ENCODE assay signal across 21 cellular contexts in genomic region chr5:96050273-96050880, GRCh38.
DNase-seq lines count a peak whose midpoint lies in the region; ATAC-seq and TF ChIP-seq lines count a peak whose summit lies in the region.
"Had no signal": no experiment of that assay in that cellular context is flagged by ENCODE, and none has a peak within 500 bp of the region (broad histone marks: within the 10 kb centered on the region; RNA-seq: fewer than 3 reads in every experiment).

No MANE protein-coding gene starts in this region.

- TF ChIP-seq CTCF in DND-41 (IDR thresholded peaks at IDR 0.05; ENCODE audit: borderline replicate concordance, extremely low read depth, low read length, poor library complexity, severe bottlenecking), result no peak
- TF ChIP-seq CTCF in Panc1 (IDR thresholded peaks at IDR 0.05), result no peak
- TF ChIP-seq CTCF in thoracic aorta (IDR thresholded peaks at IDR 0.05), result no peak

- H3K4me1 Mint-ChIP-seq in T-helper 2 cell treated with Interferon-gamma antibody and Interleukin-4, amounts not matched to agents 5 μg/mL and 100 μg/mL, for 36 hours (ENCODE audit: low read depth), result no peaks in the 10 kb centered on the region
- H3K4me1 Mint-ChIP-seq: activated B cell treated with CpG ODN at 0.5 μM for 24 hours, memory B cell, naive B cell had no signal

- peak; percentile 22; the same call in 1 of the 3 replicates for ATAC-seq in DND-41 (ENCODE audit: insufficient read depth, low read depth)
- ATAC-seq in Panc1, result no peak
- no peak for ATAC-seq in thoracic aorta (ENCODE audit: insufficient number of reproducible peaks, low FRiP score, low read depth)
- ATAC-seq: activated naive CD8-positive, alpha-beta T cell treated with anti-CD3 and anti-CD28 coated beads, Interleukin-2, amount 50 U/mL, for 24 hours; CD8-positive, alpha-beta T cell had no signal

- H3K36me3 ChIP-seq in DND-41 (ENCODE audit: insufficient read depth, low read length), result no peaks in the 10 kb centered on the region
- H3K36me3 ChIP-seq in Panc1 (ENCODE audit: control insufficient read depth, insufficient read depth, low read length), result no peaks in the 10 kb centered on the region
- no peaks in the 10 kb centered on the region for H3K36me3 ChIP-seq in thoracic aorta
- H3K36me3 ChIP-seq: ovary, right atrium auricular region, stomach had no signal

- in situ Hi-C loops in Panc1 (cut with HindIII; ENCODE audit: low pct_unique_long_range_greater_than_20kb, low sequenced_read_pairs), result no loop called here

- no peak for TF ChIP-seq POLR2A in erythroblast (IDR thresholded peaks at IDR 0.05; ENCODE audit: low read length)

- peaks cover 7% of the 10 kb centered on the region for H3K9me3 Mint-ChIP-seq in T-helper 2 cell treated with Interferon-gamma antibody and Interleukin-4, amounts not matched to agents 5 μg/mL and 100 μg/mL, for 36 hours
- H3K9me3 Mint-ChIP-seq: activated B cell treated with CpG ODN at 0.5 μM for 24 hours; activated naive CD8-positive, alpha-beta T cell treated with anti-CD3 and anti-CD28 coated beads, Interleukin-2, amount 50 U/mL, for 24 hours had no signal

- H3K4me1 ChIP-seq in DND-41 (ENCODE audit: insufficient read depth, low read length) (peaks cover 9% of the 10 kb centered on the region; the same call in 1 of the 2 replicates), Panc1 (ENCODE audit: control insufficient read depth, insufficient read depth, low read length) (no peaks in the 10 kb centered on the region), thoracic aorta (ENCODE audit: control insufficient read depth in 1 of 2, low read depth in 2 of 2) (peaks cover 31 to 49% of the 10 kb centered on the region in 2 donors)

- H3K9ac ChIP-seq in DND-41 (ENCODE audit: low read depth, low read length), result no peak overlapping the region

- H4K20me1 ChIP-seq in DND-41 (ENCODE audit: insufficient read depth, low read length), result no peaks in the 10 kb centered on the region

- H3K27ac ChIP-seq in DND-41 (ENCODE audit: low read length), result 0 out of 2 replicates have a peak overlapping the region, but pooled peaks have one; percentile 22
- peak overlapping the region; percentile 18; the same call in 1 of the 2 replicates for H3K27ac ChIP-seq in Panc1 (ENCODE audit: low read length)
- peak overlapping the region; percentile 74 to 81 for H3K27ac ChIP-seq in thoracic aorta
- H3K27ac ChIP-seq: ovary, right atrium auricular region, stomach had no signal

- H3K27me3 ChIP-seq in DND-41 (ENCODE audit: insufficient read depth, low read length, poor library complexity), result no peaks in the 10 kb centered on the region
- no peaks in the 10 kb centered on the region for H3K27me3 ChIP-seq in Panc1 (ENCODE audit: control insufficient read depth, insufficient read depth, low read length)
- no peaks in the 10 kb centered on the region for H3K27me3 ChIP-seq in thoracic aorta (replicated peaks; ENCODE audit: insufficient read depth)
- H3K27me3 ChIP-seq: ovary, right atrium auricular region, stomach had no signal

- POLR2A ChIA-PET in Panc1 (lab: Charles Lee), result no interaction called here

- H3K27ac Mint-ChIP-seq in T-helper 2 cell treated with Interferon-gamma antibody and Interleukin-4, amounts not matched to agents 5 μg/mL and 100 μg/mL, for 36 hours, result no peak overlapping the region
- H3K27ac Mint-ChIP-seq: activated B cell treated with CpG ODN at 0.5 μM for 24 hours; activated naive CD8-positive, alpha-beta T cell treated with anti-CD3 and anti-CD28 coated beads, Interleukin-2, amount 50 U/mL, for 24 hours; CD8-positive, alpha-beta T cell; dendritic cell treated with granulocyte-macrophage colony-stimulating factor and Interleukin-4, amounts not matched to agents 40 ng/mL and 50 ng/mL, for 4 days; memory B cell; naive B cell had no signal

- H3K27me3 Mint-ChIP-seq in T-helper 2 cell treated with Interferon-gamma antibody and Interleukin-4, amounts not matched to agents 5 μg/mL and 100 μg/mL, for 36 hours (ENCODE audit: low read depth), result no peaks in the 10 kb centered on the region
- H3K27me3 Mint-ChIP-seq: activated B cell treated with CpG ODN at 0.5 μM for 24 hours; dendritic cell treated with granulocyte-macrophage colony-stimulating factor and Interleukin-4, amounts not matched to agents 40 ng/mL and 50 ng/mL, for 4 days; memory B cell had no signal

- intact Hi-C loops in Panc1 (cut with micrococcal nuclease; ENCODE audit: unreplicated experiment), result no loop called here

- H3K4me3 Mint-ChIP-seq in T-helper 2 cell treated with Interferon-gamma antibody and Interleukin-4, amounts not matched to agents 5 μg/mL and 100 μg/mL, for 36 hours, result no peak overlapping the region
- H3K4me3 Mint-ChIP-seq: activated B cell treated with CpG ODN at 0.5 μM for 24 hours; activated naive CD8-positive, alpha-beta T cell treated with anti-CD3 and anti-CD28 coated beads, Interleukin-2, amount 50 U/mL, for 24 hours; CD8-positive, alpha-beta T cell; dendritic cell treated with granulocyte-macrophage colony-stimulating factor and Interleukin-4, amounts not matched to agents 40 ng/mL and 50 ng/mL, for 4 days; memory B cell; naive B cell had no signal

- no peak overlapping the region for H3K4me3 ChIP-seq in DND-41 (ENCODE audit: low read depth in 1 of 2, low read length in 2 of 2)
- H3K4me3 ChIP-seq in Panc1 (ENCODE audit: low read depth in 2 of 2, low read length in 2 of 2), result no peak overlapping the region
- no peak overlapping the region for H3K4me3 ChIP-seq in thoracic aorta
- H3K4me3 ChIP-seq: ovary, right atrium auricular region, stomach had no signal

- no peak for DNase-seq in DND-41
- no peak for DNase-seq in Panc1 (ENCODE audit: low read depth, low spot score)
- DNase-seq in erythroblast (lab: John Stamatoyannopoulos, UW), result peak; percentile 21 to 27
- DNase-seq in thoracic aorta (ENCODE audit: low spot score), result no peak
- no peak for DNase-seq in NCI-H2227 treated with DMSO at 0.1 percent for 48 hours (lab: John Stamatoyannopoulos, UW)
- DNase-seq in T-helper 2 cell treated with Interferon-gamma antibody and Interleukin-4, amounts not matched to agents 5 μg/mL and 100 μg/mL, for 36 hours (ENCODE audit: low spot score), result no peak
- no peak for DNase-seq in 8988T
- DNase-seq: activated B cell treated with CpG ODN at 0.5 μM for 24 hours; activated CD4-positive, alpha-beta T cell treated with anti-CD3 and anti-CD28 coated beads, Interleukin-2, amount 50 U/mL, for 48 hours; activated effector memory CD4-positive, alpha-beta T cell treated with anti-CD3 and anti-CD28 coated beads, Interleukin-2, amount 50 U/mL, for 16 hours; activated naive CD8-positive, alpha-beta T cell treated with anti-CD3 and anti-CD28 coated beads, Interleukin-2, amount 50 U/mL, for 24 hours; CD8-positive, alpha-beta T cell; glutamatergic neuron; naive B cell; NCI-H187 treated with DMSO at 0.1 percent for 48 hours; ovary; stomach; T-helper 2 cell had no signal

- CTCF ChIA-PET in Panc1 (lab: Charles Lee), result no interaction called here

- H2AFZ ChIP-seq in DND-41 (ENCODE audit: low read depth, low read length), result no peak overlapping the region; the same call in 1 of the 2 replicates

- no TSS peak for BruUV-seq in Panc1 (replicated peaks; lab: Mats Ljungman, UMichigan)

- no peaks in the 10 kb centered on the region for H3K79me2 ChIP-seq in DND-41 (ENCODE audit: insufficient read depth, low read length)

- no peaks in the 10 kb centered on the region for H3K9me3 ChIP-seq in DND-41 (ENCODE audit: insufficient read depth, low read length, severe bottlenecking)
- no peaks in the 10 kb centered on the region for H3K9me3 ChIP-seq in Panc1 (ENCODE audit: control insufficient read depth, insufficient read depth, low read depth, low read length)
- no peaks in the 10 kb centered on the region for H3K9me3 ChIP-seq in thoracic aorta
- H3K9me3 ChIP-seq: ovary, right atrium auricular region, stomach had no signal

- no peaks in the 10 kb centered on the region for H3K36me3 Mint-ChIP-seq in T-helper 2 cell treated with Interferon-gamma antibody and Interleukin-4, amounts not matched to agents 5 μg/mL and 100 μg/mL, for 36 hours (ENCODE audit: low read depth)
- H3K36me3 Mint-ChIP-seq: CD8-positive, alpha-beta T cell; naive B cell had no signal

- H3K4me2 ChIP-seq in DND-41 (ENCODE audit: insufficient read depth, low read length), result no peak overlapping the region

Comparison
In these comparisons a context has a peak if more than half of its experiments do, and no peak if none do; other contexts are left out.
1. DNase-seq: peak in erythroblast (2 of 2); none in DND-41 (single experiment), Panc1 (single experiment), thoracic aorta (single experiment), NCI-H2227 treated with DMSO at 0.1 percent for 48 hours (single experiment), T-helper 2 cell treated with Interferon-gamma antibody and Interleukin-4, amounts not matched to agents 5 μg/mL and 100 μg/mL, for 36 hours (single experiment) and 8988T (single experiment).
2. H3K27ac ChIP-seq: peak in every context shown above with its lines; median percentile 78 in thoracic aorta; 22 in DND-41; 18 in Panc1.